Comparison of ENCODE assay signal across 1 cellular context in the genomic region with DNA sequence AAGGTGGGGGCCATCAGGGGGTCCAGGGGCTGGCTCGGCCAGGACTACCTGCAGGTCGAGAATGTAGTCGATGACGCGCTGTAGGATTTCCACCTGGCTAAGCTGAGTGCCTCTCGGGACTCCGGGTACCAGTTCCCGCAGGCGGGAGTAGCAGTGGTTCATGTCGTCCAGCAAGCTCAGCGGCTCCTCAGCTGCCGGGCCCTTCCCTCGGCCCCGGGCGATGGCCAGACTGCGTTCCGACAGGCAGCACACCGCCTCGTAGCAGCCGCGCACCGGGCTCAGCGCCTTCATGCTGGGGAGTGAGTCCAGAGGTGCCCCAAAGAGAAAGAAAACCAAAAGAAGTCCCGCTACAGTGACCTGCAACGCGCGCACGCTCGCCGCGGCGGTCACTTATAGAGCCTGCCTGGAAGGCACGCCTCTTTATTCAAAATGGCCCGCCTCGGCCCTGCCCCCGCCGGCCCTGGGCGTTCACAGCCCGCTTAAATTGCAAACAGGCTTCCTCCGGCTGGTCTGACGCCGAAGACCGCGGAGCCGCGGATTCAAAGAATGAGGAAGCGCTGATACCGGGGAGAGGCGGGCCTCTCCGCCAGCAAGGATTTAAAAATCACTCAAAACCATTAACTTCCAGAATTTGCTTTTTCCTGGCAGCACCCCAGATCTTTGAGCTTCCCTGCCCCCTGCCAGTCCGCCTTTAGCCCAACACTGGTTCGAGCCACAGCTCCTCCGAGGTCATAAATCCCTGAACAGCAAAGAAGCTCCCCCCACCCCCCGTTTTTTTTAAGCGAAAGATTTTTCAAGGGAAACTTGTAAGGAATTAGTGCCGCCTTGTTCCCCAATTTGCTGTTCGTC.
TF ChIP-seq lines count a peak whose summit lies in the region.

A gene with protein sequence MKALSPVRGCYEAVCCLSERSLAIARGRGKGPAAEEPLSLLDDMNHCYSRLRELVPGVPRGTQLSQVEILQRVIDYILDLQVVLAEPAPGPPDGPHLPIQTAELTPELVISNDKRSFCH (minus strand): TSS at position 366 of the 849 bp plus-strand sequence. CDS start 75 bp downstream, at position 291.

TF ChIP-seq in GM12878, 131 proteins besides CTCF, POLR2A, EP300 and RAD21 (continued from another document and continues in another):
- TF ChIP-seq, protein P1, sequence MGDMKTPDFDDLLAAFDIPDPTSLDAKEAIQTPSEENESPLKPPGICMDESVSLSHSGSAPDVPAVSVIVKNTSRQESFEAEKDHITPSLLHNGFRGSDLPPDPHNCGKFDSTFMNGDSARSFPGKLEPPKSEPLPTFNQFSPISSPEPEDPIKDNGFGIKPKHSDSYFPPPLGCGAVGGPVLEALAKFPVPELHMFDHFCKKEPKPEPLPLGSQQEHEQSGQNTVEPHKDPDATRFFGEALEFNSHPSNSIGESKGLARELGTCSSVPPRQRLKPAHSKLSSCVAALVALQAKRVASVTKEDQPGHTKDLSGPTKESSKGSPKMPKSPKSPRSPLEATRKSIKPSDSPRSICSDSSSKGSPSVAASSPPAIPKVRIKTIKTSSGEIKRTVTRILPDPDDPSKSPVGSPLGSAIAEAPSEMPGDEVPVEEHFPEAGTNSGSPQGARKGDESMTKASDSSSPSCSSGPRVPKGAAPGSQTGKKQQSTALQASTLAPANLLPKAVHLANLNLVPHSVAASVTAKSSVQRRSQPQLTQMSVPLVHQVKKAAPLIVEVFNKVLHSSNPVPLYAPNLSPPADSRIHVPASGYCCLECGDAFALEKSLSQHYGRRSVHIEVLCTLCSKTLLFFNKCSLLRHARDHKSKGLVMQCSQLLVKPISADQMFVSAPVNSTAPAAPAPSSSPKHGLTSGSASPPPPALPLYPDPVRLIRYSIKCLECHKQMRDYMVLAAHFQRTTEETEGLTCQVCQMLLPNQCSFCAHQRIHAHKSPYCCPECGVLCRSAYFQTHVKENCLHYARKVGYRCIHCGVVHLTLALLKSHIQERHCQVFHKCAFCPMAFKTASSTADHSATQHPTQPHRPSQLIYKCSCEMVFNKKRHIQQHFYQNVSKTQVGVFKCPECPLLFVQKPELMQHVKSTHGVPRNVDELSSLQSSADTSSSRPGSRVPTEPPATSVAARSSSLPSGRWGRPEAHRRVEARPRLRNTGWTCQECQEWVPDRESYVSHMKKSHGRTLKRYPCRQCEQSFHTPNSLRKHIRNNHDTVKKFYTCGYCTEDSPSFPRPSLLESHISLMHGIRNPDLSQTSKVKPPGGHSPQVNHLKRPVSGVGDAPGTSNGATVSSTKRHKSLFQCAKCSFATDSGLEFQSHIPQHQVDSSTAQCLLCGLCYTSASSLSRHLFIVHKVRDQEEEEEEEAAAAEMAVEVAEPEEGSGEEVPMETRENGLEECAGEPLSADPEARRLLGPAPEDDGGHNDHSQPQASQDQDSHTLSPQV (IDR thresholded peaks at IDR 0.05): no peak
- no peak for TF ChIP-seq SMC3 (IDR thresholded peaks at IDR 0.05; ENCODE audit: borderline replicate concordance, low read length)
- TF ChIP-seq NFYA (IDR thresholded peaks at IDR 0.05; ENCODE audit: borderline replicate concordance, low read depth, low read length): no peak
- TF ChIP-seq, protein P2, sequence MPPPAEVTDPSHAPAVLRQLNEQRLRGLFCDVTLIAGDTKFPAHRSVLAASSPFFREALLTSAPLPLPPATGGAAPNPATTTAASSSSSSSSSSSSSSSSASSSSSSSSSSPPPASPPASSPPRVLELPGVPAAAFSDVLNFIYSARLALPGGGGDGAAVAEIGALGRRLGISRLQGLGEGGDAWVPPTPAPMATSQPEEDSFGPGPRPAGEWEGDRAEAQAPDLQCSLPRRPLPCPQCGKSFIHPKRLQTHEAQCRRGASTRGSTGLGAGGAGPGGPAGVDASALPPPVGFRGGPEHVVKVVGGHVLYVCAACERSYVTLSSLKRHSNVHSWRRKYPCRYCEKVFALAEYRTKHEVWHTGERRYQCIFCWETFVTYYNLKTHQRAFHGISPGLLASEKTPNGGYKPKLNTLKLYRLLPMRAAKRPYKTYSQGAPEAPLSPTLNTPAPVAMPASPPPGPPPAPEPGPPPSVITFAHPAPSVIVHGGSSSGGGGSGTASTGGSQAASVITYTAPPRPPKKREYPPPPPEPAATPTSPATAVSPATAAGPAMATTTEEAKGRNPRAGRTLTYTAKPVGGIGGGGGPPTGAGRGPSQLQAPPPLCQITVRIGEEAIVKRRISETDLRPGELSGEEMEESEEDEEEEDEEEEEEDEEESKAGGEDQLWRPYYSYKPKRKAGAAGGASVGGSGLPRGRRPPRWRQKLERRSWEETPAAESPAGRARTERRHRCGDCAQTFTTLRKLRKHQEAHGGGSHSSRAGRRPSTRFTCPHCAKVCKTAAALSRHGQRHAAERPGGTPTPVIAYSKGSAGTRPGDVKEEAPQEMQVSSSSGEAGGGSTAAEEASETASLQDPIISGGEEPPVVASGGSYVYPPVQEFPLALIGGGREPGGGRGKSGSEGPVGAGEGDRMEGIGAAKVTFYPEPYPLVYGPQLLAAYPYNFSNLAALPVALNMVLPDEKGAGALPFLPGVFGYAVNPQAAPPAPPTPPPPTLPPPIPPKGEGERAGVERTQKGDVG (CRISPR knock-in tag; IDR thresholded peaks at IDR 0.05): no peak
- TF ChIP-seq CHD2 (IDR thresholded peaks at IDR 0.05; ENCODE audit: borderline replicate concordance, low read depth, low read length): no peak
- TF ChIP-seq, protein P3, sequence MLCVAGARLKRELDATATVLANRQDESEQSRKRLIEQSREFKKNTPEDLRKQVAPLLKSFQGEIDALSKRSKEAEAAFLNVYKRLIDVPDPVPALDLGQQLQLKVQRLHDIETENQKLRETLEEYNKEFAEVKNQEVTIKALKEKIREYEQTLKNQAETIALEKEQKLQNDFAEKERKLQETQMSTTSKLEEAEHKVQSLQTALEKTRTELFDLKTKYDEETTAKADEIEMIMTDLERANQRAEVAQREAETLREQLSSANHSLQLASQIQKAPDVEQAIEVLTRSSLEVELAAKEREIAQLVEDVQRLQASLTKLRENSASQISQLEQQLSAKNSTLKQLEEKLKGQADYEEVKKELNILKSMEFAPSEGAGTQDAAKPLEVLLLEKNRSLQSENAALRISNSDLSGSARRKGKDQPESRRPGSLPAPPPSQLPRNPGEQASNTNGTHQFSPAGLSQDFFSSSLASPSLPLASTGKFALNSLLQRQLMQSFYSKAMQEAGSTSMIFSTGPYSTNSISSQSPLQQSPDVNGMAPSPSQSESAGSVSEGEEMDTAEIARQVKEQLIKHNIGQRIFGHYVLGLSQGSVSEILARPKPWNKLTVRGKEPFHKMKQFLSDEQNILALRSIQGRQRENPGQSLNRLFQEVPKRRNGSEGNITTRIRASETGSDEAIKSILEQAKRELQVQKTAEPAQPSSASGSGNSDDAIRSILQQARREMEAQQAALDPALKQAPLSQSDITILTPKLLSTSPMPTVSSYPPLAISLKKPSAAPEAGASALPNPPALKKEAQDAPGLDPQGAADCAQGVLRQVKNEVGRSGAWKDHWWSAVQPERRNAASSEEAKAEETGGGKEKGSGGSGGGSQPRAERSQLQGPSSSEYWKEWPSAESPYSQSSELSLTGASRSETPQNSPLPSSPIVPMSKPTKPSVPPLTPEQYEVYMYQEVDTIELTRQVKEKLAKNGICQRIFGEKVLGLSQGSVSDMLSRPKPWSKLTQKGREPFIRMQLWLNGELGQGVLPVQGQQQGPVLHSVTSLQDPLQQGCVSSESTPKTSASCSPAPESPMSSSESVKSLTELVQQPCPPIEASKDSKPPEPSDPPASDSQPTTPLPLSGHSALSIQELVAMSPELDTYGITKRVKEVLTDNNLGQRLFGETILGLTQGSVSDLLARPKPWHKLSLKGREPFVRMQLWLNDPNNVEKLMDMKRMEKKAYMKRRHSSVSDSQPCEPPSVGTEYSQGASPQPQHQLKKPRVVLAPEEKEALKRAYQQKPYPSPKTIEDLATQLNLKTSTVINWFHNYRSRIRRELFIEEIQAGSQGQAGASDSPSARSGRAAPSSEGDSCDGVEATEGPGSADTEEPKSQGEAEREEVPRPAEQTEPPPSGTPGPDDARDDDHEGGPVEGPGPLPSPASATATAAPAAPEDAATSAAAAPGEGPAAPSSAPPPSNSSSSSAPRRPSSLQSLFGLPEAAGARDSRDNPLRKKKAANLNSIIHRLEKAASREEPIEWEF (IDR thresholded peaks at IDR 0.05; ENCODE audit: insufficient replicate concordance, low read depth, low read length): no peak
- TF ChIP-seq SMAD5 (IDR thresholded peaks at IDR 0.05; ENCODE audit: low read depth): peak; percentile 95
- TF ChIP-seq EED (IDR thresholded peaks at IDR 0.05; ENCODE audit: low read depth): no peak
- no peak for TF ChIP-seq BMI1 (IDR thresholded peaks at IDR 0.05; ENCODE audit: borderline replicate concordance)
- TF ChIP-seq, protein P4, sequence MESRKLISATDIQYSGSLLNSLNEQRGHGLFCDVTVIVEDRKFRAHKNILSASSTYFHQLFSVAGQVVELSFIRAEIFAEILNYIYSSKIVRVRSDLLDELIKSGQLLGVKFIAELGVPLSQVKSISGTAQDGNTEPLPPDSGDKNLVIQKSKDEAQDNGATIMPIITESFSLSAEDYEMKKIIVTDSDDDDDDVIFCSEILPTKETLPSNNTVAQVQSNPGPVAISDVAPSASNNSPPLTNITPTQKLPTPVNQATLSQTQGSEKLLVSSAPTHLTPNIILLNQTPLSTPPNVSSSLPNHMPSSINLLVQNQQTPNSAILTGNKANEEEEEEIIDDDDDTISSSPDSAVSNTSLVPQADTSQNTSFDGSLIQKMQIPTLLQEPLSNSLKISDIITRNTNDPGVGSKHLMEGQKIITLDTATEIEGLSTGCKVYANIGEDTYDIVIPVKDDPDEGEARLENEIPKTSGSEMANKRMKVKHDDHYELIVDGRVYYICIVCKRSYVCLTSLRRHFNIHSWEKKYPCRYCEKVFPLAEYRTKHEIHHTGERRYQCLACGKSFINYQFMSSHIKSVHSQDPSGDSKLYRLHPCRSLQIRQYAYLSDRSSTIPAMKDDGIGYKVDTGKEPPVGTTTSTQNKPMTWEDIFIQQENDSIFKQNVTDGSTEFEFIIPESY (IDR thresholded peaks at IDR 0.05): no peak
- no peak for TF ChIP-seq ATF7 (IDR thresholded peaks at IDR 0.05; ENCODE audit: low read depth)
- no peak for TF ChIP-seq WRNIP1 (IDR thresholded peaks at IDR 0.05; ENCODE audit: borderline replicate concordance, low read depth, low read length)
- TF ChIP-seq CREM (IDR thresholded peaks at IDR 0.05; ENCODE audit: low read depth): no peak
- TF ChIP-seq, protein P5, sequence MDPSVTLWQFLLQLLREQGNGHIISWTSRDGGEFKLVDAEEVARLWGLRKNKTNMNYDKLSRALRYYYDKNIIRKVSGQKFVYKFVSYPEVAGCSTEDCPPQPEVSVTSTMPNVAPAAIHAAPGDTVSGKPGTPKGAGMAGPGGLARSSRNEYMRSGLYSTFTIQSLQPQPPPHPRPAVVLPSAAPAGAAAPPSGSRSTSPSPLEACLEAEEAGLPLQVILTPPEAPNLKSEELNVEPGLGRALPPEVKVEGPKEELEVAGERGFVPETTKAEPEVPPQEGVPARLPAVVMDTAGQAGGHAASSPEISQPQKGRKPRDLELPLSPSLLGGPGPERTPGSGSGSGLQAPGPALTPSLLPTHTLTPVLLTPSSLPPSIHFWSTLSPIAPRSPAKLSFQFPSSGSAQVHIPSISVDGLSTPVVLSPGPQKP (IDR thresholded peaks at IDR 0.05; ENCODE audit: low read depth, low read length): no peak
- no peak; the same call in 1 of the 2 replicates for TF ChIP-seq ZNF384 (IDR thresholded peaks at IDR 0.05; ENCODE audit: borderline replicate concordance, low read depth, low read length)
- peak; percentile 53 for TF ChIP-seq NR2F1 (conservative IDR thresholded peaks at IDR 0.05)
- TF ChIP-seq SUZ12 (IDR thresholded peaks at IDR 0.05; ENCODE audit: unreplicated experiment): no peak
- peak; percentile 91; the same call in 1 of the 2 replicates for TF ChIP-seq ZBED1 (IDR thresholded peaks at IDR 0.05; ENCODE audit: borderline replicate concordance)
- TF ChIP-seq, protein P6, sequence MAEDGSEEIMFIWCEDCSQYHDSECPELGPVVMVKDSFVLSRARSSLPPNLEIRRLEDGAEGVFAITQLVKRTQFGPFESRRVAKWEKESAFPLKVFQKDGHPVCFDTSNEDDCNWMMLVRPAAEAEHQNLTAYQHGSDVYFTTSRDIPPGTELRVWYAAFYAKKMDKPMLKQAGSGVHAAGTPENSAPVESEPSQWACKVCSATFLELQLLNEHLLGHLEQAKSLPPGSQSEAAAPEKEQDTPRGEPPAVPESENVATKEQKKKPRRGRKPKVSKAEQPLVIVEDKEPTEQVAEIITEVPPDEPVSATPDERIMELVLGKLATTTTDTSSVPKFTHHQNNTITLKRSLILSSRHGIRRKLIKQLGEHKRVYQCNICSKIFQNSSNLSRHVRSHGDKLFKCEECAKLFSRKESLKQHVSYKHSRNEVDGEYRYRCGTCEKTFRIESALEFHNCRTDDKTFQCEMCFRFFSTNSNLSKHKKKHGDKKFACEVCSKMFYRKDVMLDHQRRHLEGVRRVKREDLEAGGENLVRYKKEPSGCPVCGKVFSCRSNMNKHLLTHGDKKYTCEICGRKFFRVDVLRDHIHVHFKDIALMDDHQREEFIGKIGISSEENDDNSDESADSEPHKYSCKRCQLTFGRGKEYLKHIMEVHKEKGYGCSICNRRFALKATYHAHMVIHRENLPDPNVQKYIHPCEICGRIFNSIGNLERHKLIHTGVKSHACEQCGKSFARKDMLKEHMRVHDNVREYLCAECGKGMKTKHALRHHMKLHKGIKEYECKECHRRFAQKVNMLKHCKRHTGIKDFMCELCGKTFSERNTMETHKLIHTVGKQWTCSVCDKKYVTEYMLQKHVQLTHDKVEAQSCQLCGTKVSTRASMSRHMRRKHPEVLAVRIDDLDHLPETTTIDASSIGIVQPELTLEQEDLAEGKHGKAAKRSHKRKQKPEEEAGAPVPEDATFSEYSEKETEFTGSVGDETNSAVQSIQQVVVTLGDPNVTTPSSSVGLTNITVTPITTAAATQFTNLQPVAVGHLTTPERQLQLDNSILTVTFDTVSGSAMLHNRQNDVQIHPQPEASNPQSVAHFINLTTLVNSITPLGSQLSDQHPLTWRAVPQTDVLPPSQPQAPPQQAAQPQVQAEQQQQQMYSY (CRISPR knock-in tag; IDR thresholded peaks at IDR 0.05): no peak
- TF ChIP-seq MYC (IDR thresholded peaks at IDR 0.05; ENCODE audit: insufficient read depth, insufficient read length, insufficient replicate concordance, low read length, severe bottlenecking): peak; percentile 26
- no peak for TF ChIP-seq SUPT20H (IDR thresholded peaks at IDR 0.05; ENCODE audit: borderline replicate concordance, control insufficient read depth, low read depth, low read length)
- peak; percentile 28 to 39; a peak in 3 of 4 replicates for TF ChIP-seq IKZF2 (IDR thresholded peaks at IDR 0.05)
- no peak for TF ChIP-seq MYB (IDR thresholded peaks at IDR 0.05; ENCODE audit: borderline replicate concordance, low read depth, low read length)
- peak; percentile 84 to 89 for TF ChIP-seq BHLHE40 (IDR thresholded peaks at IDR 0.05; ENCODE audit: borderline replicate concordance in 1 of 2, low read depth in 2 of 2, low read length in 1 of 2)
- TF ChIP-seq TBL1XR1 (IDR thresholded peaks at IDR 0.05; ENCODE audit: low read depth, low read length): peak; percentile 74; the same call in 1 of the 2 replicates
- peak; percentile 57; the same call in 1 of the 2 replicates for TF ChIP-seq IKZF1 (conservative IDR thresholded peaks at IDR 0.05)
- TF ChIP-seq CHD4 (IDR thresholded peaks at IDR 0.05): no peak
